19 cellular contexts compared by ENCODE assay signal in genomic region chr14:99413972-99414371, GRCh38.
DNase-seq lines count a peak whose midpoint lies in the region; ATAC-seq, FAIRE-seq and TF ChIP-seq lines count a peak whose summit lies in the region.
"Had no signal": no experiment of that assay in that cellular context is flagged by ENCODE, and none has a peak within 500 bp of the region (broad histone marks: within the 10 kb centered on the region; RNA-seq: fewer than 3 reads in every experiment).

No MANE protein-coding gene starts in this region.

- no peak for TF ChIP-seq CTCF in H9 (conservative IDR thresholded peaks at IDR 0.05)
- TF ChIP-seq CTCF in H1 (IDR thresholded peaks at IDR 0.05; ENCODE audit: control extremely low read depth in 1 of 3, insufficient read depth in 1 of 3, low read depth in 1 of 3, low read length in 3 of 3), result no peak
- TF ChIP-seq CTCF in osteocyte (IDR thresholded peaks at IDR 0.05), result no peak

- H3K27ac ChIP-seq in H9 (ENCODE audit: insufficient read length, low read depth, low read length) (peak overlapping the region; percentile 58), H1 (ENCODE audit: low read depth, low read length) (no peak overlapping the region)
- H3K27ac ChIP-seq: A549, PC-9 had no signal

- H2AK5ac ChIP-seq in H9 (ENCODE audit: insufficient read length, low read length) (no peak overlapping the region), H1 (ENCODE audit: low read depth, low read length) (no peak overlapping the region; the same call in 1 of the 2 replicates)

- H3K4me1 ChIP-seq in H9 (ENCODE audit: insufficient read depth, low read length), result peaks cover 16% of the 10 kb centered on the region; the same call in 1 of the 2 replicates
- H3K4me1 ChIP-seq in H1 (replicated peaks in 1 of 4; ENCODE audit: control insufficient read depth in 3 of 4, insufficient read depth in 4 of 4, low read length in 3 of 4), result peaks cover 11 to 40% (median 25%) of the 10 kb centered on the region in 4 experiments

- no peak for TF ChIP-seq POLR2A in H1 (IDR thresholded peaks at IDR 0.05; ENCODE audit: control extremely low read depth in 1 of 2, low read depth in 2 of 2, low read length in 2 of 2)

- H3K79me2 ChIP-seq in H9 (ENCODE audit: insufficient read depth, low read length) (no peaks in the 10 kb centered on the region), H1 (ENCODE audit: control insufficient read depth in 1 of 2, insufficient read depth in 2 of 2, low read length in 2 of 2) (no peaks in the 10 kb centered on the region)

- H3K9me3 ChIP-seq in H9 (ENCODE audit: control insufficient read depth, low read depth, low read length) (no peaks in the 10 kb centered on the region), H1 (ENCODE audit: insufficient read depth in 2 of 2, low read depth in 1 of 2, low read length in 1 of 2) (no peaks in the 10 kb centered on the region)
- H3K9me3 ChIP-seq: A549 had no signal

- H2BK12ac ChIP-seq in H9 (ENCODE audit: insufficient read length, low read depth, low read length), result no peak overlapping the region
- peak overlapping the region; percentile 18; the same call in 1 of the 2 replicates for H2BK12ac ChIP-seq in H1 (ENCODE audit: low read depth, low read length)

- H3K56ac ChIP-seq in H9 (ENCODE audit: insufficient read length, low read depth, low read length) (no peak overlapping the region), H1 (replicated peaks; ENCODE audit: insufficient read length, low read depth, low read length) (no peak overlapping the region)

- H2BK5ac ChIP-seq in H9 (ENCODE audit: insufficient read length, low read length) (no peak overlapping the region), H1 (ENCODE audit: low read depth, low read length) (no peak overlapping the region)

- H3K14ac ChIP-seq in H9 (ENCODE audit: insufficient read depth, low read length), result no peak overlapping the region; the same call in 1 of the 2 replicates
- no peak overlapping the region for H3K14ac ChIP-seq in H1 (ENCODE audit: insufficient read length)

- CTCF ChIA-PET in H1 (lab: Charles Lee; ENCODE audit: partially characterized antibody), result interaction anchor here (0.7 to 15.0 kb wide), 11 partner anchors 8 to 184 kb away, joined by 3 to 447 read pairs (median 6); partner anchors contain the start of gene BCL11B

- intact Hi-C loops in Right ventricle myocardium inferior (cut with DNase I), result loop anchor here (10.0 kb wide), 1 partner anchor 89 kb away; no protein-coding TSS in a partner anchor

- DNase-seq in H9 (no peak), NCI-H82 (lab: John Stamatoyannopoulos, UW) (peak; percentile 84), H1 (ENCODE audit: low read depth in 1 of 2, low spot score in 2 of 2) (no peak), osteocyte (ENCODE audit: extremely low spot score, unreplicated experiment) (peak; percentile 66), D341Med (ENCODE audit: low spot score) (no peak), ecto neural progenitor cell (ENCODE audit: low spot score) (no peak), NOMO-1 (lab: John Stamatoyannopoulos, UW; ENCODE audit: unreplicated experiment in 2 of 2) (no peak), Right ventricle myocardium inferior (ENCODE audit: missing footprints) (no peak)
- DNase-seq: COR-L47, DMS53, H7, IMR-90, Kasumi-1, NCI-H1436 treated with DMSO at 0.1 percent for 48 hours, NCI-H2081, NCI-H526 treated with DMSO at 0.1 percent for 48 hours, PC-9 had no signal

- no peak for FAIRE-seq in H1 (lab: Jason Lieb, UNC)
- FAIRE-seq: A549 had no signal

- H3K18ac ChIP-seq in H9 (ENCODE audit: insufficient read length, low read depth, low read length) (no peak overlapping the region), H1 (ENCODE audit: extremely low read depth, low read length) (peak overlapping the region; percentile 5; the same call in 1 of the 2 replicates)

- H3K9ac ChIP-seq in H9 (ENCODE audit: extremely low read depth, insufficient read length, low read length) (no peak overlapping the region), H1 (replicated peaks in 1 of 4; ENCODE audit: extremely low read depth in 1 of 4, low read depth in 3 of 4, low read length in 3 of 4) (no peak overlapping the region)

- H3K23ac ChIP-seq in H9 (ENCODE audit: insufficient read length, low read depth, low read length), result no peak overlapping the region
- H3K23ac ChIP-seq in H1 (ENCODE audit: insufficient read length), result no peak overlapping the region

- POLR2A ChIA-PET in H1 (lab: Charles Lee; ENCODE audit: partially characterized antibody), result interaction anchor here (1.3 to 1.9 kb wide), 2 partner anchors 12 to 19 kb away, joined by 4 to 5 read pairs; no protein-coding TSS in a partner anchor

- H3K27me3 Mint-ChIP-seq in H9 (ENCODE audit: low read depth) (no peaks in the 10 kb centered on the region), osteocyte (ENCODE audit: unreplicated experiment) (no peaks in the 10 kb centered on the region)

- H2BK15ac ChIP-seq in H9 (ENCODE audit: low read depth, low read length) (no peak overlapping the region), H1 (ENCODE audit: low read length) (no peak overlapping the region)

- H4K91ac ChIP-seq in H9 (ENCODE audit: insufficient read length, low read depth, low read length), result no peak overlapping the region
- no peak overlapping the region for H4K91ac ChIP-seq in H1 (replicated peaks; ENCODE audit: insufficient read length, low read length)

- no CpG with 5 or more reads among the region's 18 CpGs for WGBS in H9 (ENCODE audit: extremely low coverage, insufficient read length, low lambda C conversion rate)
- 77% methylated on average over 18 of the region's 18 CpGs; no CpG with 5 or more reads in 1 of the 2 experiments for WGBS in H1 (ENCODE audit: extremely low coverage in 1 of 2, insufficient coverage in 1 of 2, insufficient read length in 1 of 2, insufficient replicate concordance in 2 of 2, low coverage in 1 of 2, low lambda C conversion rate in 2 of 2, missing lambda C conversion rate in 1 of 2), 2 experiments

- H4K20me1 ChIP-seq in H9 (ENCODE audit: control insufficient read depth, insufficient read depth, insufficient read length), result no peaks in the 10 kb centered on the region
- H4K20me1 ChIP-seq in H1 (replicated peaks in 1 of 2; ENCODE audit: control insufficient read depth in 1 of 2, insufficient read depth in 2 of 2, low read length in 2 of 2), result no peaks in the 10 kb centered on the region

- H3K79me1 ChIP-seq in H9 (ENCODE audit: insufficient read depth, low read depth, low read length, poor library complexity, severe bottlenecking), result no peaks in the 10 kb centered on the region
- H3K79me1 ChIP-seq in H1 (ENCODE audit: low read depth, low read length), result no peaks in the 10 kb centered on the region

- peak overlapping the region in 2 of 3 experiments; percentile 90 to 92; a peak in 5 of 7 replicates for H3K27ac Mint-ChIP-seq in H9
- H3K27ac Mint-ChIP-seq in osteocyte (ENCODE audit: unreplicated experiment), result no peak overlapping the region

- H4K8ac ChIP-seq in H9 (replicated peaks; ENCODE audit: insufficient read length, low read depth, low read length) (no peak overlapping the region), H1 (ENCODE audit: extremely low read depth, insufficient read depth, low read length) (no peak overlapping the region)

- ATAC-seq in Right ventricle myocardium inferior, result no peak
- ATAC-seq: A549 had no signal

- H3K4me3 Mint-ChIP-seq in H9, result peak overlapping the region in 1 of 2 experiments; percentile 18; a peak in 2 of 5 replicates
- no peak overlapping the region for H3K4me3 Mint-ChIP-seq in osteocyte (ENCODE audit: unreplicated experiment)
- H3K4me3 Mint-ChIP-seq: CD14-positive monocyte had no signal

- no peak for TF ChIP-seq EP300 in H1 (IDR thresholded peaks at IDR 0.05; ENCODE audit: borderline replicate concordance in 1 of 2, low read depth in 2 of 2, low read length in 2 of 2)

- H3K4me3 ChIP-seq in H1 (ENCODE audit: extremely low read depth in 1 of 4, insufficient read depth in 2 of 4, low read depth in 3 of 4, low read length in 4 of 4), result no peak overlapping the region
- H3K4me3 ChIP-seq: A549, PC-9 had no signal

- no peaks in the 10 kb centered on the region for H3K23me2 ChIP-seq in H9 (ENCODE audit: insufficient read length, low read depth, low read length, poor library complexity, severe bottlenecking)
- H3K23me2 ChIP-seq in H1 (ENCODE audit: low read depth, low read length), result no peaks in the 10 kb centered on the region

- H3K4me1 Mint-ChIP-seq in H9 (peaks cover 63 to 64% of the 10 kb centered on the region in 2 experiments), osteocyte (ENCODE audit: unreplicated experiment) (peaks cover 14% of the 10 kb centered on the region)

- H3K36me3 Mint-ChIP-seq in H9 (ENCODE audit: insufficient read depth in 1 of 3, low read depth in 3 of 3) (peaks cover 0 to 2% (median 0%) of the 10 kb centered on the region in 3 experiments; a peak in 1 of 7 replicates), osteocyte (ENCODE audit: unreplicated experiment) (peaks cover 7% of the 10 kb centered on the region)

- H2BK20ac ChIP-seq in H9 (ENCODE audit: low read depth, low read length, poor library complexity, severe bottlenecking) (no peak overlapping the region), H1 (ENCODE audit: low read length) (no peak overlapping the region)

- H2BK120ac ChIP-seq in H9 (ENCODE audit: low read depth, low read length, poor library complexity, severe bottlenecking) (no peak overlapping the region), H1 (replicated peaks; ENCODE audit: low read depth, low read length) (no peak overlapping the region)

- H2AFZ ChIP-seq in H9 (ENCODE audit: low read length) (no peak overlapping the region), H1 (ENCODE audit: low read length) (no peak overlapping the region)
- H2AFZ ChIP-seq: PC-9 had no signal

- no peak for TF ChIP-seq RAD21 in H1 (IDR thresholded peaks at IDR 0.05 in 1 of 2, conservative IDR thresholded peaks at IDR 0.05 in 1 of 2; ENCODE audit: low read depth in 2 of 2, low read length in 2 of 2)

- H3K27me3 ChIP-seq in H9 (ENCODE audit: insufficient read depth, low read length), result no peaks in the 10 kb centered on the region
- H3K27me3 ChIP-seq in H1 (replicated peaks in 1 of 4; ENCODE audit: control insufficient read depth in 3 of 4, extremely low read depth in 1 of 4, insufficient read depth in 3 of 4, low read length in 3 of 4), result no peaks in the 10 kb centered on the region

- H3K4ac ChIP-seq in H9 (ENCODE audit: low read depth, low read length) (no peak overlapping the region), H1 (replicated peaks; ENCODE audit: insufficient read length, low read depth, low read length) (no peak overlapping the region)

- no peaks in the 10 kb centered on the region for H3K36me3 ChIP-seq in H1 (ENCODE audit: control insufficient read depth in 2 of 4, insufficient read depth in 4 of 4, low read length in 3 of 4)

- no peak overlapping the region for H3T11ph ChIP-seq in H9 (ENCODE audit: low read length)

- H3K4me2 ChIP-seq in H9 (ENCODE audit: insufficient read depth, insufficient read length, low read length) (peak overlapping the region; percentile 7), H1 (ENCODE audit: insufficient read depth in 1 of 2, low read depth in 2 of 2, low read length in 2 of 2) (peak overlapping the region; percentile 48 to 55; a peak in 3 of 4 replicates)
- H3K4me2 ChIP-seq: A549, PC-9 had no signal

- H4K5ac ChIP-seq in H9 (ENCODE audit: insufficient read length, low read depth, low read length) (no peak overlapping the region), H1 (ENCODE audit: insufficient read length, low read depth, low read length) (no peak overlapping the region)

- H3K9me3 Mint-ChIP-seq in H9 (no peaks in the 10 kb centered on the region), osteocyte (ENCODE audit: unreplicated experiment) (no peaks in the 10 kb centered on the region)
- H3K9me3 Mint-ChIP-seq: CD14-positive monocyte had no signal

Comparison
In these comparisons a context has a peak if more than half of its experiments do, and no peak if none do; other contexts are left out.
1. DNase-seq: peak in NCI-H82 (single experiment) and osteocyte (single experiment); none in H9 (single experiment), H1 (0 of 2), D341Med (single experiment), ecto neural progenitor cell (single experiment), NOMO-1 (0 of 2) and Right ventricle myocardium inferior (single experiment).